ENCODE assay signal across 9 cellular contexts in the genomic region with DNA sequence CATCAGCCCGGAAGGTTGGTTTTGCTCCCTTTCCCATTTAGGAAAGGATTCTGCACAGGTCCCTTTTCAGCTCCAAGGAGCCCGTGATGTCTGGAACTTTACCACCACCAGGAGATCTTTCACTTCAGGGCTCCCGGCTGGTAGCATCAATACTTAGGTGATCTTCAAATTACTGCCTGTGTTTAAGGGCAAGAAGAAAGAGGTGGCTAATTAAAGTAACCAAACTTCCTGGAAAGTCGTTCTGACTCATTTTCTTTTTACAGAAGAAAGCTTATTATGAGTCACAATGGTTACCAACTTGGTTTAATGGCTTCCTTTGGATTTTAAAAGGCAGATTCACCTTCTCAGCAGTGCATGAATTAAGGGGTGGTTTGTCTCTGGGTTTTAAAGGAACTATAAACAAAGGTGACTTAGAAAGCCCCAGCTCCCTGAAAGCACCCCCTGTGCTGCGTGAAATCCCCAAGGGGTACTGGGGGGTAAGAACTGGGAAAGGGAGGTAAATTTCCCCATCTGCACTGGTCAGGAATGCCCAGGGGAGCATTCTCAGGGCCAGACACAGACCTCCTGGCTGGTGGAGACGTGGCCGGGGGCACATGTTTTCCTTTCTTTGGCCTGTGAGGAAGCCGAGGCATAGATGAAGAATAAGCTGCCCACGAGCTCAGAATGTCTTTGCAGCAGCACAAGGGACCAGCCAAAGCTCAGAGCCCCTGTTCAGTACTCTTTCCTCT. TPM values are rescaled to one million over a fixed set of nuclear protein-coding genes. Genes with fewer than 3 reads are reported as not detected.
A peak's percentile ranks its signal among the peaks of the same experiment; 100 is the strongest.
DNase-seq lines count a peak whose midpoint lies in the region; ATAC-seq and TF ChIP-seq lines count a peak whose summit lies in the region.
"Had no signal": no experiment of that assay in that cellular context is flagged by ENCODE, and none has a peak within 500 bp of the region (broad histone marks: within the 10 kb centered on the region; RNA-seq: fewer than 3 reads in every experiment).

No MANE protein-coding gene starts in this region.

- H3K9me3 ChIP-seq in hepatocyte (ENCODE audit: low read depth), result no peaks in the 10 kb centered on the region

- no peaks in the 10 kb centered on the region for H3K4me1 ChIP-seq in hepatocyte (ENCODE audit: insufficient read depth)

- peak; percentile 75 for ATAC-seq in HG03432 (IDR thresholded peaks at IDR 0.05; ENCODE audit: unreplicated experiment)
- peak; percentile 93 to 94 for ATAC-seq in stimulated activated naive B cell treated with anti-CD40 and anti-IgM and Interleukin-4, amounts not matched to agents 10 μg/mL and 1 μg/mL and 100 μg/mL, for 72 hours (replicated peaks)

- H2AFZ ChIP-seq in hepatocyte, result no peak overlapping the region

- H3K4me3 ChIP-seq in brain microvascular endothelial cell (ENCODE audit: low read depth, low read length), result no peak overlapping the region
- H3K4me3 ChIP-seq in hepatocyte, result no peak overlapping the region

- DNase-seq in activated T-cell treated with anti-CD3 and anti-CD28 coated beads, Interleukin-2, amount 50 U/mL, for 24 hours, result no peak
- DNase-seq in activated T-cell treated with anti-CD3 and anti-CD28 coated beads, Interleukin-2, amount 50 U/mL, for 1 hour, result no peak
- peak; percentile 39 to 41 for DNase-seq in activated T-cell treated with anti-CD3 and anti-CD28 coated beads, Interleukin-2, amount 50 U/mL, for 48 hours
- peak; percentile 23 for DNase-seq in stimulated activated naive B cell treated with anti-CD40 and anti-IgM and Interleukin-4, amounts not matched to agents 10 μg/mL and 1 μg/mL and 100 μg/mL, for 72 hours
- DNase-seq in brain microvascular endothelial cell, result no peak
- no peak for DNase-seq in effector CD4-positive, alpha-beta T cell
- no peak for DNase-seq in hepatocyte (ENCODE audit: low spot score)

- H3K4me3 Mint-ChIP-seq in activated T-cell treated with anti-CD3 and anti-CD28 coated beads, Interleukin-2, amount 50 U/mL, for 24 hours, result peak overlapping the region; percentile 23
- H3K4me3 Mint-ChIP-seq in stimulated activated naive B cell treated with anti-CD40 and anti-IgM and Interleukin-4, amounts not matched to agents 10 μg/mL and 1 μg/mL and 100 μg/mL, for 72 hours, result peak overlapping the region; percentile 63 to 72

- H3K79me2 ChIP-seq in hepatocyte, result no peaks in the 10 kb centered on the region

- TF ChIP-seq CTCF in brain microvascular endothelial cell (IDR thresholded peaks at IDR 0.05; ENCODE audit: low read depth, low read length, missing control alignments) (no peak), hepatocyte (IDR thresholded peaks at IDR 0.05; ENCODE audit: poor library complexity) (no peak)

- H3K27me3 ChIP-seq in brain microvascular endothelial cell (replicated peaks), result peaks cover 19% of the 10 kb centered on the region
- H3K27me3 ChIP-seq in hepatocyte, result peaks cover 63% of the 10 kb centered on the region

- no peak overlapping the region for H3K27ac ChIP-seq in brain microvascular endothelial cell
- no peak overlapping the region for H3K27ac ChIP-seq in hepatocyte
- H3K27ac ChIP-seq: C4-2B had no signal

- no peaks in the 10 kb centered on the region for H3K36me3 ChIP-seq in brain microvascular endothelial cell (replicated peaks)
- H3K36me3 ChIP-seq in hepatocyte (replicated peaks; ENCODE audit: insufficient read depth, low read depth), result no peaks in the 10 kb centered on the region

- no peaks in the 10 kb centered on the region for H4K20me1 ChIP-seq in hepatocyte (ENCODE audit: insufficient read depth, poor library complexity, severe bottlenecking)

- no peak overlapping the region for H3K4me2 ChIP-seq in hepatocyte

- no peaks in the 10 kb centered on the region for H3K9me2 ChIP-seq in hepatocyte (replicated peaks; ENCODE audit: insufficient read depth)

- in situ Hi-C loops in brain microvascular endothelial cell (cut with HindIII; ENCODE audit: low pct_ligation_motif_present, low sequenced_read_pairs), result no loop called here

- peaks cover 43% of the 10 kb centered on the region for H3K4me1 Mint-ChIP-seq in activated T-cell treated with anti-CD3 and anti-CD28 coated beads, Interleukin-2, amount 50 U/mL, for 24 hours (ENCODE audit: low read depth)
- H3K4me1 Mint-ChIP-seq in stimulated activated naive B cell treated with anti-CD40 and anti-IgM and Interleukin-4, amounts not matched to agents 10 μg/mL and 1 μg/mL and 100 μg/mL, for 72 hours, result peaks cover 33 to 53% of the 10 kb centered on the region in 2 donors

- no peaks in the 10 kb centered on the region for H3K9me3 Mint-ChIP-seq in activated T-cell treated with anti-CD3 and anti-CD28 coated beads, Interleukin-2, amount 50 U/mL, for 24 hours
- peaks cover 0 to 3% of the 10 kb centered on the region in 2 donors for H3K9me3 Mint-ChIP-seq in stimulated activated naive B cell treated with anti-CD40 and anti-IgM and Interleukin-4, amounts not matched to agents 10 μg/mL and 1 μg/mL and 100 μg/mL, for 72 hours

- H3K27me3 Mint-ChIP-seq in activated T-cell treated with anti-CD3 and anti-CD28 coated beads, Interleukin-2, amount 50 U/mL, for 24 hours, result peaks cover 87% of the 10 kb centered on the region
- peaks cover 64 to 67% of the 10 kb centered on the region in 2 donors for H3K27me3 Mint-ChIP-seq in stimulated activated naive B cell treated with anti-CD40 and anti-IgM and Interleukin-4, amounts not matched to agents 10 μg/mL and 1 μg/mL and 100 μg/mL, for 72 hours

- WGBS in hepatocyte (ENCODE audit: low lambda C conversion rate, missing lambda C conversion rate), result 55% methylated on average over 9 of the region's 9 CpGs

- H3K27ac Mint-ChIP-seq in activated T-cell treated with anti-CD3 and anti-CD28 coated beads, Interleukin-2, amount 50 U/mL, for 24 hours, result peak overlapping the region; percentile 64
- peak overlapping the region; percentile 88 for H3K27ac Mint-ChIP-seq in stimulated activated naive B cell treated with anti-CD40 and anti-IgM and Interleukin-4, amounts not matched to agents 10 μg/mL and 1 μg/mL and 100 μg/mL, for 72 hours

- H3K36me3 Mint-ChIP-seq in activated T-cell treated with anti-CD3 and anti-CD28 coated beads, Interleukin-2, amount 50 U/mL, for 24 hours (ENCODE audit: low read depth), result no peaks in the 10 kb centered on the region
- no peaks in the 10 kb centered on the region for H3K36me3 Mint-ChIP-seq in stimulated activated naive B cell treated with anti-CD40 and anti-IgM and Interleukin-4, amounts not matched to agents 10 μg/mL and 1 μg/mL and 100 μg/mL, for 72 hours

RNA-seq across cellular contexts. Expression of gene POU2F3, which starts 8.8 kb away (rescaled TPM):
- 0.24 TPM in 1 of 2 replicates, not detected in the other for total RNA-seq in hepatocyte
- polyA plus RNA-seq in hepatocyte, result 0.21 TPM in 1 of 2 replicates, not detected in the other

RNA-seq across cellular contexts. Expression of gene OAF, which starts 37.9 kb away (rescaled TPM):
- total RNA-seq in hepatocyte, result 63.9 and 72.4 TPM in 2 replicates
- 73.0 and 102 TPM in 2 replicates for polyA plus RNA-seq in hepatocyte

Comparison
In these comparisons a context has a peak if more than half of its experiments do, and no peak if none do; other contexts are left out.
1. DNase-seq: peak in activated T-cell treated with anti-CD3 and anti-CD28 coated beads, Interleukin-2, amount 50 U/mL, for 48 hours (2 of 2) and stimulated activated naive B cell treated with anti-CD40 and anti-IgM and Interleukin-4, amounts not matched to agents 10 μg/mL and 1 μg/mL and 100 μg/mL, for 72 hours (single experiment); none in activated T-cell treated with anti-CD3 and anti-CD28 coated beads, Interleukin-2, amount 50 U/mL, for 24 hours (single experiment), activated T-cell treated with anti-CD3 and anti-CD28 coated beads, Interleukin-2, amount 50 U/mL, for 1 hour (single experiment), brain microvascular endothelial cell (single experiment), effector CD4-positive, alpha-beta T cell (single experiment) and hepatocyte (single experiment).